In genomic region chr22:40107756-40108437, GRCh38 we compare ENCODE assay signal across 9 cellular contexts.
DNase-seq lines count a peak whose midpoint lies in the region; ATAC-seq, FAIRE-seq and TF ChIP-seq lines count a peak whose summit lies in the region.
"Had no signal": no experiment of that assay in that cellular context is flagged by ENCODE, and none has a peak within 500 bp of the region (broad histone marks: within the 10 kb centered on the region; RNA-seq: fewer than 3 reads in every experiment).

No MANE protein-coding gene starts in this region.

- DNase-seq in ELR (ENCODE audit: low read depth) (peak; percentile 72), UCSD-AML1 (lab: John Stamatoyannopoulos, UW; ENCODE audit: unreplicated experiment) (peak; percentile 20), endothelial cell of umbilical vein (ENCODE audit: low read depth, low spot score) (no peak), pancreas (peak in 1 of 6 donors; percentile 20), NCI-H1048 (lab: John Stamatoyannopoulos, UW) (no peak), DMS79 (lab: John Stamatoyannopoulos, UW) (no peak)

- 40 to 52% methylated on average over 6 of the region's 6 CpGs for WGBS in pancreas, 2 donors

- CTCF ChIA-PET in endothelial cell of umbilical vein (lab: Charles Lee), result interaction anchor here (1.0 to 1.1 kb wide), 2 partner anchors 10 to 85 kb away, joined by 3 read pairs; no protein-coding TSS in a partner anchor

- no peak overlapping the region for H2AFZ ChIP-seq in endothelial cell of umbilical vein (ENCODE audit: low read depth, low read length)

- TF ChIP-seq CTCF in endothelial cell of umbilical vein (IDR thresholded peaks at IDR 0.05; ENCODE audit: extremely low read depth in 1 of 2, insufficient read depth in 1 of 2, low read depth in 1 of 2, low read length in 2 of 2) (no peak), pancreas (IDR thresholded peaks at IDR 0.05) (no peak)

- peak overlapping the region; percentile 76 for H3K4me2 ChIP-seq in endothelial cell of umbilical vein (ENCODE audit: insufficient read depth, low read length)

- H3K9me1 ChIP-seq in endothelial cell of umbilical vein (replicated peaks; ENCODE audit: control insufficient read depth, extremely low read depth, insufficient read depth, low read length), result no peaks in the 10 kb centered on the region

- no peaks in the 10 kb centered on the region for H3K79me2 ChIP-seq in endothelial cell of umbilical vein (ENCODE audit: control insufficient read depth, insufficient read depth, low read length)

- peak; percentile 46 to 86 (median 73) for ATAC-seq in pancreas
- ATAC-seq in HG02588 (IDR thresholded peaks at IDR 0.05; ENCODE audit: unreplicated experiment), result no peak
- ATAC-seq in GM21528 (IDR thresholded peaks at IDR 0.05; ENCODE audit: low FRiP score, unreplicated experiment), result no peak

- dilution Hi-C loops in endothelial cell of umbilical vein (cut with MboI; ENCODE audit: extremely low pct_ligation_motif_present, low sequenced_read_pairs), result no loop called here

- intact Hi-C loops in endothelial cell of umbilical vein (cut with micrococcal nuclease) (no loop called here), pancreas (cut with DNase I) (no loop called here)

- H3K4me1 ChIP-seq in endothelial cell of umbilical vein (ENCODE audit: control insufficient read depth, extremely low read depth, insufficient read depth, low read length), result no peaks in the 10 kb centered on the region
- peaks cover 8 to 22% (median 18%) of the 10 kb centered on the region in 3 donors for H3K4me1 ChIP-seq in pancreas

- H3K27me3 ChIP-seq in endothelial cell of umbilical vein (ENCODE audit: control insufficient read depth in 2 of 2, insufficient read depth in 2 of 2, low read length in 2 of 2), result no peaks in the 10 kb centered on the region
- H3K27me3 ChIP-seq in pancreas, result no peaks in the 10 kb centered on the region

- POLR2A ChIA-PET in endothelial cell of umbilical vein (lab: Charles Lee), result interaction anchor here (0.6 kb wide), 1 partner anchor 231 kb away, joined by 3 read pairs; no protein-coding TSS in a partner anchor

- H4K20me1 ChIP-seq in endothelial cell of umbilical vein (replicated peaks; ENCODE audit: control insufficient read depth, extremely low read depth, insufficient read depth, low read length), result peaks cover 4% of the 10 kb centered on the region

- H3K4me3 ChIP-seq in endothelial cell of umbilical vein (replicated peaks in 1 of 3; ENCODE audit: insufficient read depth in 1 of 3, low read depth in 1 of 3, low read length in 3 of 3) (peak overlapping the region in 1 of 3 experiments; percentile 31), pancreas (peak overlapping the region in 1 of 4 donors; percentile 17)

- BruUV-seq in endothelial cell of umbilical vein (replicated peaks; lab: Mats Ljungman, UMichigan), result no TSS peak

- H3K9ac ChIP-seq in endothelial cell of umbilical vein (replicated peaks; ENCODE audit: extremely low read depth, insufficient read depth, low read length), result no peak overlapping the region

- H3K27ac ChIP-seq in endothelial cell of umbilical vein (ENCODE audit: insufficient read depth, low read depth, low read length) (no peak overlapping the region), pancreas (peak overlapping the region in 2 of 4 donors; percentile 30 to 32)
- H3K27ac ChIP-seq: HL-60 had no signal

- H3K36me3 ChIP-seq in endothelial cell of umbilical vein (ENCODE audit: control insufficient read depth in 2 of 2, extremely low read depth in 1 of 2, insufficient read depth in 2 of 2, low read length in 2 of 2), result no peaks in the 10 kb centered on the region
- H3K36me3 ChIP-seq in pancreas, result no peaks in the 10 kb centered on the region

- no peak for TF ChIP-seq POLR2A in endothelial cell of umbilical vein (IDR thresholded peaks at IDR 0.05; ENCODE audit: low read depth, low read length)

- no peak for FAIRE-seq in endothelial cell of umbilical vein (lab: Jason Lieb, UNC)
- FAIRE-seq in pancreas (lab: Jason Lieb, UNC), result no peak

- H3K9me3 ChIP-seq in endothelial cell of umbilical vein (replicated peaks; ENCODE audit: control insufficient read depth, insufficient read depth, low read length) (no peaks in the 10 kb centered on the region), pancreas (no peaks in the 10 kb centered on the region)

TF ChIP-seq in endothelial cell of umbilical vein, 7 proteins besides CTCF, POLR2A, EP300 and RAD21:
- TF ChIP-seq JUN (IDR thresholded peaks at IDR 0.05; ENCODE audit: borderline replicate concordance, insufficient read depth, insufficient read length, low read depth), result no peak
- no peak for TF ChIP-seq GATA2 (IDR thresholded peaks at IDR 0.05; ENCODE audit: insufficient read depth, insufficient read length, low read depth, low read length)
- TF ChIP-seq EZH2 (IDR thresholded peaks at IDR 0.05; ENCODE audit: borderline replicate concordance, low read depth, low read length, severe bottlenecking), result no peak
- TF ChIP-seq, protein P1, sequence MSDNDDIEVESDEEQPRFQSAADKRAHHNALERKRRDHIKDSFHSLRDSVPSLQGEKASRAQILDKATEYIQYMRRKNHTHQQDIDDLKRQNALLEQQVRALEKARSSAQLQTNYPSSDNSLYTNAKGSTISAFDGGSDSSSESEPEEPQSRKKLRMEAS (IDR thresholded peaks at IDR 0.05; ENCODE audit: insufficient read depth, insufficient read length), result no peak
- TF ChIP-seq FOS (IDR thresholded peaks at IDR 0.05; ENCODE audit: borderline replicate concordance, insufficient read depth, low read length), result no peak
- TF ChIP-seq MYC (IDR thresholded peaks at IDR 0.05; ENCODE audit: low read depth, low read length), result no peak
- no peak for TF ChIP-seq POLR2AphosphoS5 (IDR thresholded peaks at IDR 0.05; ENCODE audit: insufficient read depth, low read depth, low read length)

Comparison
In these comparisons a context has a peak if more than half of its experiments do, and no peak if none do; other contexts are left out.
1. DNase-seq: peak in ELR (single experiment) and UCSD-AML1 (single experiment); none in endothelial cell of umbilical vein (single experiment), NCI-H1048 (single experiment) and DMS79 (single experiment).
2. ATAC-seq: peak in pancreas (4 of 4); none in HG02588 (single experiment) and GM21528 (single experiment).